ENCODE assay signal across 15 cellular contexts in the genomic region with DNA sequence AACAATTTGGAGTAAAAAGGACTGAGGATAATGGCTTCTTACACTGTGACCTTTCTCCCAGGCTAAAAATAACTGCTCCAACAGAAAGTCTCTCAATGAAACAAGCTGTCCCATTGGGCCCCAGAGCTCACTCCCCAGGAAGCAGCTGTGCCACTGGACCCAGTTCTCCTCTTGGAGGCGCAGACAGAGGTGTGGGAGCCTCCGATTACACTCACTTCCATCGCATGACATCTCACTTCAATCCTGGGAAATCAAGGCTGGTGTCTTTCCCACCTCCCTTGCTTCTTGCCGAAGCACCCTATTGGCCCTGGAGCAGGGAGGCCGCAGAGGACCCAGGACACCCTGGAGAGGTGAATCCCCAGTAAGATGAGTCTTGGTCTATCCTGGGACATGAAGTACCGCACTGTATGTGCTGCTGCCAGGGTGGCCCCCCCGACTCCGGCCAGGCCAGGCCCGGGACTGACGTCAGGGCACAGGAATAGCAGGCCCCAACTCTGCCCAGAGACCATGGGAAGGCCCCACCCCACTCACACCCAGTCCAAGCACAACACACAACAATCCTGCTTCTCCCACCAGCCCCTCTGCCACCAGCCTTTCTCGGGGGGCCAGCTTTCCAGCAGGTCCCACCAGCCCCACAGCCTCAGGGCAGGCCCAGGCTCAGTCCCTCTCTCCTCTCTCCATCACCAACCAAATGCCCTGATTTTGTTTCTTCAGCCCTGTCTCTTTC. TPM values are rescaled to one million over a fixed set of nuclear protein-coding genes. Genes with fewer than 3 reads are reported as not detected.
DNase-seq lines count a peak whose midpoint lies in the region; ATAC-seq and TF ChIP-seq lines count a peak whose summit lies in the region.
"Had no signal": no experiment of that assay in that cellular context is flagged by ENCODE, and none has a peak within 500 bp of the region (broad histone marks: within the 10 kb centered on the region; RNA-seq: fewer than 3 reads in every experiment).

No MANE protein-coding gene starts in this region.

- ATAC-seq in thoracic aorta (ENCODE audit: insufficient number of reproducible peaks, low FRiP score, low read depth) = peak; percentile 83
- ATAC-seq in HG03565 (IDR thresholded peaks at IDR 0.05; ENCODE audit: unreplicated experiment) = no peak
- no peak for ATAC-seq in GM18861 (IDR thresholded peaks at IDR 0.05; ENCODE audit: unreplicated experiment)
- ATAC-seq: stimulated activated effector memory CD8-positive, alpha-beta T cell treated with anti-CD3 and anti-CD28 coated beads, Interleukin-12 subunit alpha, Interleukin-12 subunit beta, amount 100 ng/mL, for 72 hours had no signal

- no peaks in the 10 kb centered on the region for H3K36me3 Mint-ChIP-seq in activated CD4-positive, alpha-beta T cell treated with anti-CD3 and anti-CD28 coated beads, Interleukin-2, amount 10 ng/mL, durations not matched to agents 7 days and 5 days (ENCODE audit: low read depth)
- H3K36me3 Mint-ChIP-seq: activated naive CD8-positive, alpha-beta T cell; stimulated activated effector memory CD8-positive, alpha-beta T cell treated with anti-CD3 and anti-CD28 coated beads, Interleukin-12 subunit alpha, Interleukin-12 subunit beta, amount 100 ng/mL, for 72 hours had no signal

- H3K4me3 Mint-ChIP-seq in activated CD4-positive, alpha-beta T cell treated with anti-CD3 and anti-CD28 coated beads, Interleukin-2, amount 10 ng/mL, durations not matched to agents 7 days and 5 days = no peak overlapping the region
- H3K4me3 Mint-ChIP-seq: activated naive CD8-positive, alpha-beta T cell; central memory CD8-positive, alpha-beta T cell; stimulated activated effector memory CD8-positive, alpha-beta T cell treated with anti-CD3 and anti-CD28 coated beads, Interleukin-12 subunit alpha, Interleukin-12 subunit beta, amount 100 ng/mL, for 72 hours had no signal

- H3K4me1 Mint-ChIP-seq in activated CD4-positive, alpha-beta T cell treated with anti-CD3 and anti-CD28 coated beads, Interleukin-2, amount 10 ng/mL, durations not matched to agents 7 days and 5 days = no peaks in the 10 kb centered on the region
- H3K4me1 Mint-ChIP-seq: central memory CD8-positive, alpha-beta T cell had no signal

- H3K36me3 ChIP-seq in thoracic aorta = no peaks in the 10 kb centered on the region
- H3K36me3 ChIP-seq: HAP-1 had no signal

- no peaks in the 10 kb centered on the region for H3K9me3 Mint-ChIP-seq in activated CD4-positive, alpha-beta T cell treated with anti-CD3 and anti-CD28 coated beads, Interleukin-2, amount 10 ng/mL, durations not matched to agents 7 days and 5 days
- H3K9me3 Mint-ChIP-seq: central memory CD8-positive, alpha-beta T cell; stimulated activated effector memory CD8-positive, alpha-beta T cell treated with anti-CD3 and anti-CD28 coated beads, Interleukin-12 subunit alpha, Interleukin-12 subunit beta, amount 100 ng/mL, for 72 hours had no signal

- no peak for TF ChIP-seq CTCF in thoracic aorta (IDR thresholded peaks at IDR 0.05)

- H3K9me3 ChIP-seq in thoracic aorta = no peaks in the 10 kb centered on the region
- H3K9me3 ChIP-seq: HAP-1 had no signal

- no peaks in the 10 kb centered on the region for H3K27me3 Mint-ChIP-seq in activated CD4-positive, alpha-beta T cell treated with anti-CD3 and anti-CD28 coated beads, Interleukin-2, amount 10 ng/mL, durations not matched to agents 7 days and 5 days
- H3K27me3 Mint-ChIP-seq: activated naive CD8-positive, alpha-beta T cell had no signal

- H3K27me3 ChIP-seq in layer of hippocampus (ENCODE audit: control insufficient read depth, insufficient read depth, low read length) (no peaks in the 10 kb centered on the region), thoracic aorta (replicated peaks; ENCODE audit: insufficient read depth) (no peaks in the 10 kb centered on the region)

- peak; percentile 13 for DNase-seq in LHCN-M2 (ENCODE audit: low read depth)
- no peak for DNase-seq in epithelial cell of prostate (ENCODE audit: low read depth, low spot score)
- DNase-seq in thoracic aorta (ENCODE audit: low spot score) = peak; percentile 35
- no peak for DNase-seq in NOMO-1 treated with dmso at 0.1 percent for 144 hours (lab: John Stamatoyannopoulos, UW; ENCODE audit: unreplicated experiment)
- DNase-seq in activated CD4-positive, alpha-beta T cell treated with anti-CD3 and anti-CD28 coated beads, Interleukin-2, amount 10 ng/mL, durations not matched to agents 7 days and 5 days = no peak
- DNase-seq: DMS 273 treated with DMSO at 0.1 percent for 48 hours, left colon had no signal

- H3K27ac ChIP-seq in epithelial cell of prostate = peak overlapping the region; percentile 94
- H3K27ac ChIP-seq in layer of hippocampus (ENCODE audit: low read depth, low read length) = peak overlapping the region; percentile 21
- peak overlapping the region; percentile 90 to 95 for H3K27ac ChIP-seq in thoracic aorta
- H3K27ac ChIP-seq: KMS-11 had no signal

- no peak overlapping the region for H3K4me3 ChIP-seq in thoracic aorta
- H3K4me3 ChIP-seq: HAP-1 had no signal

- no peak overlapping the region for H3K27ac Mint-ChIP-seq in activated CD4-positive, alpha-beta T cell treated with anti-CD3 and anti-CD28 coated beads, Interleukin-2, amount 10 ng/mL, durations not matched to agents 7 days and 5 days
- H3K27ac Mint-ChIP-seq: activated naive CD8-positive, alpha-beta T cell; stimulated activated effector memory CD8-positive, alpha-beta T cell treated with anti-CD3 and anti-CD28 coated beads, Interleukin-12 subunit alpha, Interleukin-12 subunit beta, amount 100 ng/mL, for 72 hours had no signal

- POLR2A ChIA-PET in activated CD4-positive, alpha-beta T cell treated with anti-CD3 and anti-CD28 coated beads, Interleukin-2, amount 10 ng/mL, durations not matched to agents 7 days and 5 days (lab: Charles Lee) = no interaction called here

- CTCF ChIA-PET in activated CD4-positive, alpha-beta T cell treated with anti-CD3 and anti-CD28 coated beads, Interleukin-2, amount 10 ng/mL, durations not matched to agents 7 days and 5 days (lab: Charles Lee) = interaction anchor here (0.8 kb wide), 1 partner anchor 14 kb away, joined by 3 read pairs; no protein-coding TSS in a partner anchor

- H3K4me1 ChIP-seq in thoracic aorta (ENCODE audit: control insufficient read depth in 1 of 2, low read depth in 2 of 2) = peaks cover 21 to 55% of the 10 kb centered on the region in 2 donors

RNA-seq across cellular contexts. Expression of gene SRL, which starts 29.5 kb away (rescaled TPM):
- total RNA-seq in LHCN-M2 (2014; rRNA removed) (not detected in 2 replicates), thoracic aorta (1 to 10 TPM in 1 of 2 donors, under 1 TPM in 1; 0.68 to 1.1 TPM)
- polyA plus RNA-seq in LHCN-M2 (2012) = not detected
- total RNA-seq in activated CD4-positive, alpha-beta T cell treated with anti-CD3 and anti-CD28 coated beads, Interleukin-2, amount 10 ng/mL, durations not matched to agents 7 days and 5 days = not detected

Comparison
In these comparisons a context has a peak if more than half of its experiments do, and no peak if none do; other contexts are left out.
1. DNase-seq: peak in LHCN-M2 (single experiment) and thoracic aorta (single experiment); none in epithelial cell of prostate (single experiment), NOMO-1 treated with dmso at 0.1 percent for 144 hours (single experiment) and activated CD4-positive, alpha-beta T cell treated with anti-CD3 and anti-CD28 coated beads, Interleukin-2, amount 10 ng/mL, durations not matched to agents 7 days and 5 days (single experiment).
2. H3K27ac ChIP-seq: peak in every context shown above with its lines; median percentile 94 in epithelial cell of prostate; 92 in thoracic aorta; 21 in layer of hippocampus.